26 cellular contexts compared by ENCODE assay signal in genomic region chr4:148680884-148681283, GRCh38.
"Had no signal": no experiment of that assay in that cellular context is flagged by ENCODE, and none has a peak within 500 bp of the region (broad histone marks: within the 10 kb centered on the region; RNA-seq: fewer than 3 reads in every experiment).

No MANE protein-coding gene starts in this region.

- H3K27ac Mint-ChIP-seq: immature natural killer cell; mesothelial cell of epicardium; naive thymus-derived CD8-positive, alpha-beta T cell; nephron; stimulated activated naive B cell treated with anti-CD40 and anti-IgM and Interleukin-4, amounts not matched to agents 10 μg/mL and 1 μg/mL and 100 μg/mL, for 72 hours had no signal

- DNase-seq: heart left ventricle; hypothalamus; immature natural killer cell; kidney; left ventricle myocardium inferior; mesendoderm; naive thymus-derived CD8-positive, alpha-beta T cell; nucleus accumbens; right lobe of liver; stimulated activated CD4-positive, alpha-beta T cell treated with anti-CD3 and anti-CD28 coated beads, Interleukin-12 subunit alpha, Interleukin-12 subunit beta, amount 100 ng/mL, for 4 hours; stimulated activated CD4-positive, alpha-beta T cell treated with anti-CD3 and anti-CD28 coated beads, Interleukin-15, amount 100 ng/mL, for 24 hours; stimulated activated CD4-positive, alpha-beta T cell treated with anti-CD3 and anti-CD28 coated beads, Interleukin-2, amount 100 ng/mL, for 24 hours; stimulated activated CD4-positive, alpha-beta T cell treated with anti-CD3 and anti-CD28 coated beads, Interleukin-4, amount 100 ng/mL, for 1 hour; stimulated activated naive B cell treated with anti-CD40 and anti-IgM and Interleukin-4, amounts not matched to agents 10 μg/mL and 1 μg/mL and 100 μg/mL, for 72 hours; stimulated activated naive CD8-positive, alpha-beta T cell treated with anti-CD3 and anti-CD28 coated beads, Interleukin-15, Interleukin-2, amounts not matched to agents 100 U/mL and 50 U/mL, for 24 hours; stomach; testis; trophoblast cell; upper lobe of right lung had no signal

- H3K36me3 ChIP-seq: heart left ventricle, left ventricle myocardium inferior, right atrium auricular region, right lobe of liver, stomach, thyroid gland, upper lobe of right lung had no signal

- H3K27me3 ChIP-seq: heart left ventricle, right atrium auricular region, right lobe of liver, stomach, testis, thyroid gland, upper lobe of right lung had no signal

- H3K27ac ChIP-seq: heart left ventricle, left ventricle myocardium inferior, parathyroid adenoma, right atrium auricular region, right lobe of liver, stomach, testis, upper lobe of right lung had no signal

- H3K27me3 Mint-ChIP-seq: stimulated activated naive B cell treated with anti-CD40 and anti-IgM and Interleukin-4, amounts not matched to agents 10 μg/mL and 1 μg/mL and 100 μg/mL, for 72 hours had no signal

- H3K4me1 Mint-ChIP-seq: immature natural killer cell; nephron; neural crest cell; stimulated activated naive B cell treated with anti-CD40 and anti-IgM and Interleukin-4, amounts not matched to agents 10 μg/mL and 1 μg/mL and 100 μg/mL, for 72 hours had no signal

- H3K9ac ChIP-seq: parathyroid adenoma had no signal

- H3K4me3 Mint-ChIP-seq: immature natural killer cell; mesothelial cell of epicardium; naive thymus-derived CD8-positive, alpha-beta T cell; nephron; neural crest cell; stimulated activated naive B cell treated with anti-CD40 and anti-IgM and Interleukin-4, amounts not matched to agents 10 μg/mL and 1 μg/mL and 100 μg/mL, for 72 hours had no signal

- ATAC-seq: heart left ventricle; naive thymus-derived CD8-positive, alpha-beta T cell; right lobe of liver; stimulated activated naive B cell treated with anti-CD40 and anti-IgM and Interleukin-4, amounts not matched to agents 10 μg/mL and 1 μg/mL and 100 μg/mL, for 72 hours; stimulated activated naive CD8-positive, alpha-beta T cell treated with anti-CD3 and anti-CD28 coated beads, Interleukin-15, Interleukin-2, amounts not matched to agents 100 U/mL and 50 U/mL, for 24 hours; upper lobe of right lung had no signal

- H3K9me3 Mint-ChIP-seq: naive thymus-derived CD8-positive, alpha-beta T cell; nephron; neural crest cell; stimulated activated naive B cell treated with anti-CD40 and anti-IgM and Interleukin-4, amounts not matched to agents 10 μg/mL and 1 μg/mL and 100 μg/mL, for 72 hours had no signal

- H3K9me3 ChIP-seq: heart left ventricle, right atrium auricular region, right lobe of liver, stomach, testis, thyroid gland, upper lobe of right lung had no signal

- H3K4me3 ChIP-seq: heart left ventricle, left ventricle myocardium inferior, lung, right atrium auricular region, right lobe of liver, stomach, testis, thyroid gland, upper lobe of right lung had no signal

- H3K36me3 Mint-ChIP-seq: immature natural killer cell; mesothelial cell of epicardium; naive thymus-derived CD8-positive, alpha-beta T cell; stimulated activated naive B cell treated with anti-CD40 and anti-IgM and Interleukin-4, amounts not matched to agents 10 μg/mL and 1 μg/mL and 100 μg/mL, for 72 hours had no signal

- H3K4me1 ChIP-seq: heart left ventricle, left ventricle myocardium inferior, parathyroid adenoma, right atrium auricular region, right lobe of liver, stomach, testis, upper lobe of right lung had no signal
